In genomic region chr1:247209306-247209900, GRCh38 we compare ENCODE assay signal across 8 cellular contexts. TPM values are rescaled to one million over a fixed set of nuclear protein-coding genes. Genes with fewer than 3 reads are reported as not detected.
DNase-seq lines count a peak whose midpoint lies in the region; ATAC-seq and TF ChIP-seq lines count a peak whose summit lies in the region.

No MANE protein-coding gene starts in this region.

- H3K4me1 ChIP-seq in HUES64 (ENCODE audit: insufficient read depth, low read length) (peaks cover 18% of the 10 kb centered on the region), muscle layer of colon (ENCODE audit: insufficient read depth, low read length) (peaks cover 16% of the 10 kb centered on the region)

- H3K4me3 ChIP-seq in AG09309 (ENCODE audit: control insufficient read depth, low read depth, low read length) (peak overlapping the region; percentile 73), HUES64 (ENCODE audit: low read length) (peak overlapping the region; percentile 94), muscle layer of colon (ENCODE audit: low read depth in 1 of 2, low read length in 2 of 2) (peak overlapping the region; percentile 67 to 96)

- peak overlapping the region; percentile 98 for H3K27ac Mint-ChIP-seq in MCF 10A (ENCODE audit: low read depth, unreplicated experiment)

- intact Hi-C loops in MCF 10A (cut with micrococcal nuclease), result no loop called here

- H3K27me3 ChIP-seq in HUES64 (ENCODE audit: insufficient read depth, low read length) (no peaks in the 10 kb centered on the region), muscle layer of colon (ENCODE audit: control insufficient read depth in 1 of 2, insufficient read depth in 2 of 2, low read length in 2 of 2) (no peaks in the 10 kb centered on the region)

- H3K27me3 Mint-ChIP-seq in MCF 10A (ENCODE audit: insufficient read depth, unreplicated experiment), result peaks cover 13% of the 10 kb centered on the region

- DNase-seq in AG09309 (ENCODE audit: low read depth), result no peak
- no peak for DNase-seq in MCF 10A (ENCODE audit: unreplicated experiment)
- DNase-seq in NCI-H1092 treated with DMSO at 0.1 percent for 48 hours (lab: John Stamatoyannopoulos, UW), result no peak
- DNase-seq in H4 (ENCODE audit: low spot score), result no peak

- H3K36me3 ChIP-seq in HUES64 (ENCODE audit: insufficient read depth, low read length), result peaks cover 7% of the 10 kb centered on the region; the same call in 1 of the 2 replicates
- no peaks in the 10 kb centered on the region for H3K36me3 ChIP-seq in muscle layer of colon (ENCODE audit: insufficient read depth, low read length)

- H3K9ac ChIP-seq in HUES64 (ENCODE audit: low read depth, low read length) (peak overlapping the region; percentile 72; the same call in 1 of the 2 replicates), muscle layer of colon (ENCODE audit: low read length) (peak overlapping the region; percentile 85)

- H3K27ac ChIP-seq in HUES64 (ENCODE audit: low read depth, low read length), result no peak overlapping the region
- H3K27ac ChIP-seq in muscle layer of colon (ENCODE audit: low read depth, low read length), result peak overlapping the region; percentile 71

- H3K36me3 Mint-ChIP-seq in MCF 10A (ENCODE audit: insufficient read depth, unreplicated experiment), result peaks cover 20% of the 10 kb centered on the region

- TF ChIP-seq CTCF in AG09309 (IDR thresholded peaks at IDR 0.05; ENCODE audit: control insufficient read depth, insufficient read depth, low read depth, low read length, missing control alignments) (no peak), MCF 10A (IDR thresholded peaks at IDR 0.05; ENCODE audit: unreplicated experiment) (no peak)

- POLR2A ChIA-PET in MCF 10A (lab: Yijun Ruan, JAX), result interaction anchor here (0.7 to 5.3 kb wide), 14 partner anchors 10 to 278 kb away, joined by 3 to 53 read pairs (median 4); partner anchors contain the start of genes AHCTF1, ZNF496 and ZNF670

- CTCF ChIA-PET in MCF 10A (lab: Yijun Ruan, JAX), result interaction anchor here (1.1 to 1.3 kb wide), 2 partner anchors 18 to 97 kb away, joined by 5 read pairs; no protein-coding TSS in a partner anchor

- BruUV-seq in MCF 10A (replicated peaks; lab: Mats Ljungman, UMichigan), result no TSS peak

- peaks cover 23% of the 10 kb centered on the region for H3K4me1 Mint-ChIP-seq in MCF 10A (ENCODE audit: insufficient read depth, unreplicated experiment)

- H3K4me3 Mint-ChIP-seq in MCF 10A (ENCODE audit: unreplicated experiment), result peak overlapping the region; percentile 98

- ATAC-seq in GM21367 (IDR thresholded peaks at IDR 0.05; ENCODE audit: unreplicated experiment) (no peak), HG02571 (IDR thresholded peaks at IDR 0.05; ENCODE audit: unreplicated experiment) (no peak)

- WGBS in HUES64, result 44% methylated on average over 3 of the region's 3 CpGs

- H3K9me3 Mint-ChIP-seq in MCF 10A (ENCODE audit: unreplicated experiment), result no peaks in the 10 kb centered on the region

- H3K9me3 ChIP-seq in HUES64 (ENCODE audit: insufficient read depth, low read depth, low read length) (no peaks in the 10 kb centered on the region), muscle layer of colon (ENCODE audit: low read length) (no peaks in the 10 kb centered on the region)

RNA-seq across cellular contexts. Expression of gene ZNF124, which starts 37.6 kb away (rescaled TPM):
- 21.4 TPM for polyA plus RNA-seq in HUES64 (2013, experiment 1 of 2)
- polyA plus RNA-seq in HUES64 (2013, experiment 2 of 2), result 21.3 TPM
- 18.1 and 18.8 TPM in 2 replicates for total RNA-seq in MCF 10A (2022)
- total RNA-seq in H4 (2014; rRNA removed; shearing (Covaris generic)), result 35.2 and 37.1 TPM in 2 replicates

RNA-seq across cellular contexts. Expression of gene VN1R5, which starts 46.5 kb away (rescaled TPM):
- not detected for polyA plus RNA-seq in HUES64 (2013, experiment 1 of 2)
- not detected for polyA plus RNA-seq in HUES64 (2013, experiment 2 of 2)
- not detected in 2 replicates for total RNA-seq in MCF 10A (2022)
- not detected in 2 replicates for total RNA-seq in H4 (2014; rRNA removed; shearing (Covaris generic))
